21 cellular contexts compared by ENCODE assay signal in the genomic region with DNA sequence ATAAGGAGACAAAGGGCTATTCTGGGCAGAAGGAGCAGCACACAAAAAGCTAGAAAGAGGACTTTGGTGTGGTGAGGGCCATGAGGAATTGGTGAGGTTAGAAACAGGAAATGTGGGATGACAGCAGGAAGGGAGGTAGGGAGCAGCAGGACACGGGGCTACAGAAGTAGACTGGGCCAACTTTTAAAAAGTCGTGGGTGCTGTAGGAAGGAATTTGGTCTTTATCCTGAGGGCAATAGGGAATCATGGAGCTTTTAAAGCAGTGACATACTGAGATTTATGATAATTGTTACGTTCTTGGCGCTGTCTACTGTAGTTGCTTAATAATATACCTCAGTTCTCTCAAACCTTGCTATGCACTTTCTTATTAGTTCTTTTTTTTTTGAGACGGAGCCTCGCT. TPM values are rescaled to one million over a fixed set of nuclear protein-coding genes. Genes with fewer than 3 reads are reported as not detected.
DNase-seq lines count a peak whose midpoint lies in the region; ATAC-seq and TF ChIP-seq lines count a peak whose summit lies in the region.
"Had no signal": no experiment of that assay in that cellular context is flagged by ENCODE, and none has a peak within 500 bp of the region (broad histone marks: within the 10 kb centered on the region; RNA-seq: fewer than 3 reads in every experiment).

No MANE protein-coding gene starts in this region.

- in situ Hi-C loops in gastrocnemius medialis (cut with MboI; ENCODE audit: low sequenced_read_pairs in 4 of 4), result no loop called here

- DNase-seq in EH (ENCODE audit: low read depth), result peak; percentile 23
- peak; percentile 71 for DNase-seq in NCI-H226
- DNase-seq in amniotic epithelial cell (ENCODE audit: low read depth), result peak; percentile 22
- no peak for DNase-seq in activated CD4-positive, alpha-beta T cell treated with anti-CD3 and anti-CD28 coated beads, Interleukin-2, amount 50 U/mL, for 1 hour
- no peak for DNase-seq in CD1c-positive myeloid dendritic cell (ENCODE audit: extremely low spot score)
- DNase-seq in gastrocnemius medialis, result no peak
- DNase-seq in KG1 (lab: John Stamatoyannopoulos, UW), result no peak
- DNase-seq: ACHN, C1 segment of cervical spinal cord, COR-L47, DMS79, NCI-H1417, NCI-H1694 treated with DMSO at 0.1 percent for 48 hours, NCI-H2081 treated with DMSO at 0.1 percent for 48 hours, NCI-H2171 treated with DMSO at 0.1 percent for 48 hours, NCI-H446, NCI-H526 had no signal

- TF ChIP-seq CTCF in gastrocnemius medialis (IDR thresholded peaks at IDR 0.05 in 4 of 5, conservative IDR thresholded peaks at IDR 0.05 in 1 of 5), result no peak

- intact Hi-C loops in gastrocnemius medialis (cut with DNase I; ENCODE audit: low total_unique reads), result no loop called here

- H3K4me3 ChIP-seq in gastrocnemius medialis, result no peak overlapping the region
- H3K4me3 ChIP-seq: SJSA1 had no signal

- H3K27me3 ChIP-seq in gastrocnemius medialis, result no peaks in the 10 kb centered on the region
- H3K27me3 ChIP-seq: SJSA1 had no signal

- no peak for TF ChIP-seq POLR2A in gastrocnemius medialis (IDR thresholded peaks at IDR 0.05)

- no peak for ATAC-seq in gastrocnemius medialis
- ATAC-seq: Right ventricle myocardium inferior had no signal

- no peak overlapping the region for H3K27ac ChIP-seq in gastrocnemius medialis
- H3K27ac ChIP-seq: KMS-11, SJSA1 had no signal

- no peaks in the 10 kb centered on the region for H3K36me3 ChIP-seq in gastrocnemius medialis
- H3K36me3 ChIP-seq: SJSA1 had no signal

- no peaks in the 10 kb centered on the region for H3K4me1 ChIP-seq in gastrocnemius medialis
- H3K4me1 ChIP-seq: SJSA1 had no signal

- no peaks in the 10 kb centered on the region for H3K9me3 ChIP-seq in gastrocnemius medialis
- H3K9me3 ChIP-seq: SJSA1 had no signal

RNA-seq across cellular contexts. Expression of a gene that starts 8.2 kb away (rescaled TPM):
- total RNA-seq in gastrocnemius medialis, result 100 to 1,000 TPM in 1 of 4 donors, 10 to 100 TPM in 3; 47.9 to 108 (median 79.6) TPM

RNA-seq across cellular contexts. Expression of a gene that starts 26.3 kb away (rescaled TPM):
- total RNA-seq in gastrocnemius medialis, result 100 to 1,000 TPM; 123 to 554 (median 266) TPM
- total RNA-seq: OCI-LY7 had no signal

RNA-seq across cellular contexts. Expression of a gene that starts 36.5 kb away (rescaled TPM):
- total RNA-seq in gastrocnemius medialis, result 1 to 10 TPM in 1 of 4 donors, under 1 TPM in 2, not detected in 1; 0.49 to 1.4 (median 0.61) TPM
- total RNA-seq: OCI-LY7, Right ventricle myocardium inferior, SJSA1 had no signal

Comparison
In these comparisons a context has a peak if more than half of its experiments do, and no peak if none do; other contexts are left out.
1. DNase-seq: peak in EH (single experiment), NCI-H226 (single experiment) and amniotic epithelial cell (single experiment); none in activated CD4-positive, alpha-beta T cell treated with anti-CD3 and anti-CD28 coated beads, Interleukin-2, amount 50 U/mL, for 1 hour (single experiment), CD1c-positive myeloid dendritic cell (single experiment), gastrocnemius medialis (0 of 2) and KG1 (single experiment).